9 cellular contexts compared by ENCODE assay signal in the genomic region with DNA sequence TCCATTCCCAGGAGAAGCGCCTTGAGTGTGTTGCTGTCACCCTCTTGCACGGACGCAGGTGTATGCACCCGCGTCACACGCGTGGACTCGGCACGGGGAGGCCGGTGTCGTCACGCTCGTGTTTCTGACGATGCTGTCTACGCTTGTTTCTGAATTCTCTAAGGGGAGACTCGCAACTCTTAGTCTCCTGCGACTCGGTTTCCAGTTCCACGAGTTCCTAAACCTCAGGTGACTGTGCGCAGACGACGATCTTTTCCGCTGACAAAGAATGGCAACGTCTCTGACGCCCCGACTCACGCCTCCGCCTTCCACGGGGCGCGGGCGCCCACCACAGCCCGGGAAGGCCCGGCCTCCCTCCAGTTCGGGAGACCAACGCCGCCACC. TPM values are rescaled to one million over a fixed set of nuclear protein-coding genes. Genes with fewer than 3 reads are reported as not detected.
DNase-seq lines count a peak whose midpoint lies in the region; ATAC-seq and TF ChIP-seq lines count a peak whose summit lies in the region.
"Had no signal": no experiment of that assay in that cellular context is flagged by ENCODE, and none has a peak within 500 bp of the region (broad histone marks: within the 10 kb centered on the region; RNA-seq: fewer than 3 reads in every experiment).

No MANE protein-coding gene starts in this region.

- H3K27me3 Mint-ChIP-seq in WTC11 (ENCODE audit: low read depth) = no peaks in the 10 kb centered on the region

- peaks cover 14% of the 10 kb centered on the region for H3K4me1 ChIP-seq in osteoblast (ENCODE audit: insufficient read depth, low read length)

- H3K4me3 Mint-ChIP-seq in WTC11 = peak overlapping the region; percentile 97

- H3K36me3 ChIP-seq in osteoblast (ENCODE audit: insufficient read depth, low read length) = peaks cover 9% of the 10 kb centered on the region

- TF ChIP-seq CTCF in WTC11 (IDR thresholded peaks at IDR 0.05) = no peak
- TF ChIP-seq CTCF in fibroblast of pulmonary artery (IDR thresholded peaks at IDR 0.05; ENCODE audit: low read length, missing control alignments) = no peak
- no peak for TF ChIP-seq CTCF in osteoblast (IDR thresholded peaks at IDR 0.05; ENCODE audit: extremely low read depth, low read depth, low read length)

- H3K9me3 ChIP-seq in osteoblast (ENCODE audit: low read depth, low read length) = no peaks in the 10 kb centered on the region

- peak overlapping the region; percentile 99 for H3K4me2 ChIP-seq in osteoblast (ENCODE audit: insufficient read depth, low read length)

- H3K27ac Mint-ChIP-seq in WTC11 = peak overlapping the region; percentile 98

- H3K9me3 Mint-ChIP-seq in WTC11 = no peaks in the 10 kb centered on the region

- peaks cover 32% of the 10 kb centered on the region for H3K4me1 Mint-ChIP-seq in WTC11

- peak overlapping the region; percentile 95 for H3K4me3 ChIP-seq in fibroblast of pulmonary artery (replicated peaks; ENCODE audit: low read depth, low read length)
- H3K4me3 ChIP-seq in osteoblast (ENCODE audit: insufficient read depth, low read length) = peak overlapping the region; percentile 95

- peaks cover 74% of the 10 kb centered on the region for H3K79me2 ChIP-seq in osteoblast (ENCODE audit: insufficient read depth, low read length)

- peaks cover 45% of the 10 kb centered on the region for H3K36me3 Mint-ChIP-seq in WTC11

- peaks cover 27% of the 10 kb centered on the region for H4K20me1 ChIP-seq in osteoblast (ENCODE audit: insufficient read depth, low read length)

- peak; percentile 76 for DNase-seq in CD1c-positive myeloid dendritic cell (ENCODE audit: extremely low spot score)
- DNase-seq in WTC11 (ENCODE audit: low spot score) = no peak
- DNase-seq in fibroblast of pulmonary artery (ENCODE audit: low read depth) = peak; percentile 52
- peak; percentile 88 for DNase-seq in osteoblast (ENCODE audit: insufficient read length, low spot score, missing footprints)
- DNase-seq in DMS153 (lab: John Stamatoyannopoulos, UW) = no peak
- no peak for DNase-seq in HuH-7.5 (ENCODE audit: low spot score)

- CTCF ChIA-PET in WTC11 (lab: Charles Lee) = interaction anchor here (0.8 to 2.0 kb wide), 4 partner anchors 13 to 233 kb away, joined by 3 to 7 read pairs (median 4); no protein-coding TSS in a partner anchor

- peak; percentile 1 for ATAC-seq in HG02884 (IDR thresholded peaks at IDR 0.05; ENCODE audit: unreplicated experiment)
- ATAC-seq in WTC11 = no peak
- no peak for ATAC-seq in GM21825 (IDR thresholded peaks at IDR 0.05; ENCODE audit: unreplicated experiment)

- peak overlapping the region; percentile 62 for H2AFZ ChIP-seq in osteoblast (ENCODE audit: low read length)

- POLR2A ChIA-PET in WTC11 (lab: Charles Lee) = interaction anchor here (1.3 to 2.6 kb wide), 3 partner anchors 9 to 61 kb away, joined by 3 to 10 read pairs (median 5); no protein-coding TSS in a partner anchor

- H3K27ac ChIP-seq in osteoblast (ENCODE audit: low read depth, low read length) = peak overlapping the region; percentile 97

- H3K27me3 ChIP-seq in osteoblast (ENCODE audit: insufficient read depth, low read length) = no peaks in the 10 kb centered on the region

TF ChIP-seq in WTC11, 78 proteins besides CTCF, POLR2A, EP300 and RAD21:
- TF ChIP-seq RELA (CRISPR knock-in tag; IDR thresholded peaks at IDR 0.05; ENCODE audit: borderline replicate concordance) (no peak), ZNF416 (CRISPR knock-in tag; IDR thresholded peaks at IDR 0.05) (0 out of 2 replicates have a peak, but pooled peaks have one; percentile 39)
- TF ChIP-seq, protein P1, sequence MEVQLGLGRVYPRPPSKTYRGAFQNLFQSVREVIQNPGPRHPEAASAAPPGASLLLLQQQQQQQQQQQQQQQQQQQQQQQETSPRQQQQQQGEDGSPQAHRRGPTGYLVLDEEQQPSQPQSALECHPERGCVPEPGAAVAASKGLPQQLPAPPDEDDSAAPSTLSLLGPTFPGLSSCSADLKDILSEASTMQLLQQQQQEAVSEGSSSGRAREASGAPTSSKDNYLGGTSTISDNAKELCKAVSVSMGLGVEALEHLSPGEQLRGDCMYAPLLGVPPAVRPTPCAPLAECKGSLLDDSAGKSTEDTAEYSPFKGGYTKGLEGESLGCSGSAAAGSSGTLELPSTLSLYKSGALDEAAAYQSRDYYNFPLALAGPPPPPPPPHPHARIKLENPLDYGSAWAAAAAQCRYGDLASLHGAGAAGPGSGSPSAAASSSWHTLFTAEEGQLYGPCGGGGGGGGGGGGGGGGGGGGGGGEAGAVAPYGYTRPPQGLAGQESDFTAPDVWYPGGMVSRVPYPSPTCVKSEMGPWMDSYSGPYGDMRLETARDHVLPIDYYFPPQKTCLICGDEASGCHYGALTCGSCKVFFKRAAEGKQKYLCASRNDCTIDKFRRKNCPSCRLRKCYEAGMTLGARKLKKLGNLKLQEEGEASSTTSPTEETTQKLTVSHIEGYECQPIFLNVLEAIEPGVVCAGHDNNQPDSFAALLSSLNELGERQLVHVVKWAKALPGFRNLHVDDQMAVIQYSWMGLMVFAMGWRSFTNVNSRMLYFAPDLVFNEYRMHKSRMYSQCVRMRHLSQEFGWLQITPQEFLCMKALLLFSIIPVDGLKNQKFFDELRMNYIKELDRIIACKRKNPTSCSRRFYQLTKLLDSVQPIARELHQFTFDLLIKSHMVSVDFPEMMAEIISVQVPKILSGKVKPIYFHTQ (CRISPR knock-in tag; IDR thresholded peaks at IDR 0.05) = 0 out of 2 replicates have a peak, but pooled peaks have one; percentile 16
- TF ChIP-seq, protein P2, sequence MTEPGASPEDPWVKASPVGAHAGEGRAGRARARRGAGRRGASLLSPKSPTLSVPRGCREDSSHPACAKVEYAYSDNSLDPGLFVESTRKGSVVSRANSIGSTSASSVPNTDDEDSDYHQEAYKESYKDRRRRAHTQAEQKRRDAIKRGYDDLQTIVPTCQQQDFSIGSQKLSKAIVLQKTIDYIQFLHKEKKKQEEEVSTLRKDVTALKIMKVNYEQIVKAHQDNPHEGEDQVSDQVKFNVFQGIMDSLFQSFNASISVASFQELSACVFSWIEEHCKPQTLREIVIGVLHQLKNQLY (CRISPR knock-in tag; IDR thresholded peaks at IDR 0.05) = 0 out of 2 replicates have a peak, but pooled peaks have one; percentile 30

RNA-seq across cellular contexts. Expression of a gene that starts 0.6 kb away (rescaled TPM):
- total RNA-seq in WTC11 (2021) (41.7 to 47.2 TPM (median 44.7 TPM) in 3 replicates), osteoblast (104 and 123 TPM in 2 replicates)

RNA-seq across cellular contexts. Expression of a gene that starts 7.8 kb away (rescaled TPM):
- 10.4 to 13.6 TPM (median 11.8 TPM) in 3 replicates for total RNA-seq in WTC11 (2021)
- total RNA-seq in osteoblast = 18.8 and 20.6 TPM in 2 replicates

RNA-seq across cellular contexts. Expression of a gene that starts 22.7 kb away (rescaled TPM):
- not detected in 3 replicates for total RNA-seq in WTC11 (2021)
- not detected in 2 replicates for total RNA-seq in osteoblast
- total RNA-seq: M059J had no signal

Comparison
In these comparisons a context has a peak if more than half of its experiments do, and no peak if none do; other contexts are left out.
1. DNase-seq: peak in CD1c-positive myeloid dendritic cell (single experiment), fibroblast of pulmonary artery (single experiment) and osteoblast (single experiment); none in WTC11 (single experiment), DMS153 (single experiment) and HuH-7.5 (single experiment).